Comparison of ENCODE assay signal across 1 cellular context in genomic region chr12:123928274-123928865, GRCh38.
TF ChIP-seq lines count a peak whose summit lies in the region.

No MANE protein-coding gene starts in this region.

TF ChIP-seq in K562, 482 proteins besides CTCF, POLR2A, EP300 and RAD21:
- TF ChIP-seq ZNF146 (CRISPR knock-in tag; IDR thresholded peaks at IDR 0.05; ENCODE audit: unreplicated experiment) (no peak), USF1 (CRISPR knock-in tag; IDR thresholded peaks at IDR 0.05) (no peak), ZNF583 (CRISPR knock-in tag; IDR thresholded peaks at IDR 0.05) (no peak), CTBP1 (IDR thresholded peaks at IDR 0.05; ENCODE audit: borderline replicate concordance) (peak; percentile 15; the same call in 1 of the 2 replicates), ZSCAN32 (CRISPR knock-in tag; IDR thresholded peaks at IDR 0.05) (no peak)
TF ChIP-seq in K562: peak in this region for 1.
